Comparison of ENCODE assay signal across 9 cellular contexts in genomic region chr9:124939944-124940343, GRCh38. TPM values are rescaled to one million over a fixed set of nuclear protein-coding genes. Genes with fewer than 3 reads are reported as not detected.
A peak's percentile ranks its signal among the peaks of the same experiment; 100 is the strongest.
DNase-seq lines count a peak whose midpoint lies in the region; ATAC-seq and TF ChIP-seq lines count a peak whose summit lies in the region.
"Had no signal": no experiment of that assay in that cellular context is flagged by ENCODE, and none has a peak within 500 bp of the region (broad histone marks: within the 10 kb centered on the region; RNA-seq: fewer than 3 reads in every experiment).

No MANE protein-coding gene starts in this region.

- no peak for TF ChIP-seq EP300 in sigmoid colon (IDR thresholded peaks at IDR 0.05)

- H3K4me3 ChIP-seq in GM12865 (ENCODE audit: low read depth, low read length): peak overlapping the region; percentile 76
- peak overlapping the region; percentile 81 for H3K4me3 ChIP-seq in fibroblast of the aortic adventitia (ENCODE audit: low read depth, low read length)
- peak overlapping the region; percentile 66 to 90 (median 70) for H3K4me3 ChIP-seq in sigmoid colon
- H3K4me3 ChIP-seq in lower leg skin (ENCODE audit: low read depth, poor library complexity, severe bottlenecking): no peak overlapping the region

- TF ChIP-seq CTCF in GM12865 (IDR thresholded peaks at IDR 0.05; ENCODE audit: insufficient read depth, low read depth, low read length, missing control alignments): no peak
- TF ChIP-seq CTCF in fibroblast of the aortic adventitia (IDR thresholded peaks at IDR 0.05; ENCODE audit: insufficient read depth, low read length): no peak
- no peak for TF ChIP-seq CTCF in sigmoid colon (IDR thresholded peaks at IDR 0.05)
- TF ChIP-seq CTCF in lower leg skin (IDR thresholded peaks at IDR 0.05): no peak

- H3K9me3 Mint-ChIP-seq in T-cell: no peaks in the 10 kb centered on the region

- H3K36me3 Mint-ChIP-seq in T-cell: peaks cover 14% of the 10 kb centered on the region

- CTCF ChIA-PET in T-cell (lab: Charles Lee): no interaction called here

- peaks cover 0 to 35% (median 7%) of the 10 kb centered on the region in 4 donors for H3K36me3 ChIP-seq in sigmoid colon

- H3K4me1 Mint-ChIP-seq in T-cell: peaks cover 32 to 37% (median 36%) of the 10 kb centered on the region in 3 donors

- H3K4me3 Mint-ChIP-seq in T-cell: peak overlapping the region; percentile 80 to 95 (median 92)

- peak overlapping the region; percentile 92 to 98 (median 96) for H3K27ac ChIP-seq in sigmoid colon

- POLR2A ChIA-PET in T-cell (lab: Charles Lee): interaction anchor here (0.6 kb wide), 2 partner anchors 42 to 175 kb away, joined by 4 to 7 read pairs; no protein-coding TSS in a partner anchor

- H3K9me3 ChIP-seq in sigmoid colon: no peaks in the 10 kb centered on the region

- no peak for ATAC-seq in T-cell (replicated peaks in 1 of 4)
- ATAC-seq in GM19395 (IDR thresholded peaks at IDR 0.05; ENCODE audit: unreplicated experiment): no peak
- ATAC-seq in GM18907 (IDR thresholded peaks at IDR 0.05; ENCODE audit: unreplicated experiment): no peak

- H3K27me3 Mint-ChIP-seq in T-cell: no peaks in the 10 kb centered on the region

- no peaks in the 10 kb centered on the region for H3K27me3 ChIP-seq in sigmoid colon

- TF ChIP-seq POLR2A in sigmoid colon (IDR thresholded peaks at IDR 0.05) (no peak), lower leg skin (IDR thresholded peaks at IDR 0.05) (no peak)

- intact Hi-C loops in sigmoid colon (cut with DNase I): loop anchor here (2.0 to 5.0 kb wide), 5 partner anchors 71 to 302 kb away; partner anchors contain the start of genes HSPA5, NR6A1 and PPP6C
- intact Hi-C loops in lower leg skin (cut with DNase I; ENCODE audit: low total_unique reads): no loop called here

- peaks cover 0 to 17% (median 16%) of the 10 kb centered on the region in 4 donors for H3K4me1 ChIP-seq in sigmoid colon

- DNase-seq in GM12865 (ENCODE audit: low read depth) (no peak), T-cell (no peak), fibroblast of the aortic adventitia (ENCODE audit: low read depth) (no peak), sigmoid colon (no peak), lower leg skin (ENCODE audit: low spot score in 2 of 2) (no peak)
- no peak for DNase-seq in activated CD4-positive, alpha-beta T cell treated with anti-CD3 and anti-CD28 coated beads for 1 hour
- DNase-seq: activated CD4-positive, alpha-beta T cell treated with anti-CD3 and anti-CD28 coated beads, Interleukin-2, amount 50 U/mL, for 4 hours had no signal

- peak overlapping the region; percentile 81 to 86 for H3K27ac Mint-ChIP-seq in T-cell

RNA-seq across cellular contexts. Expression of gene GOLGA1, which starts 0.9 kb away (rescaled TPM):
- 10 to 100 TPM; 23.4 to 28.9 (median 27.1) TPM for total RNA-seq in T-cell
- 13.9 and 53.1 TPM in 2 replicates for total RNA-seq in fibroblast of the aortic adventitia (ENCODE audit: low replicate concordance)
- 10 to 100 TPM; 15.1 to 32.1 (median 23.6) TPM for total RNA-seq in sigmoid colon
- polyA plus RNA-seq in sigmoid colon: 10 to 100 TPM in 2 of 3 donors, 1 to 10 TPM in 1; 7.8 to 12.7 (median 11.2) TPM
- 10 to 100 TPM; 15.0 to 23.4 (median 18.0) TPM for total RNA-seq in lower leg skin
